ENCODE assay signal across 12 cellular contexts in the genomic region with DNA sequence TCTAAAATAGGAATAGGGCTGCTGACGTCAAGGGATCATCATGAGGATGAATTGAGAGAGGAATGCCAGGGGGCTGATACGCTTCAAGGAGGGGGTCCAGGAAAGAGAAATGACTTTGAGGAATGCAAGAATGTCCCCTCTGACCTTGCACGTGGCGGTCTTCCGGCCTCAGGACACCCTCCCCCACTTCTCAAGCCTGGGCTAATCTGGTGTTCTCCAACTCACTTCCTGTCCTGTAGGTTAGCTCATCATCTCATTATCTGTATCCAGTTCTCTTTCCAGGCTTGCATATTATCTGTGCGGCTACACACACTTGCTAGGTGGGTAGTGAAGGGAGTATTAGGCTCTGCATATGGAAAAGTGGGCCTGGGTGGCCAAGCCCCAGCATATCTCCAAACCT. TPM values are rescaled to one million over a fixed set of nuclear protein-coding genes. Genes with fewer than 3 reads are reported as not detected.
DNase-seq lines count a peak whose midpoint lies in the region; FAIRE-seq and TF ChIP-seq lines count a peak whose summit lies in the region.
"Not testable (repeated sequence)": the region's sequence is repeated elsewhere in the genome, so short reads cannot be mapped to it uniquely, and the experiment has no call there.
"Had no signal": no experiment of that assay in that cellular context is flagged by ENCODE, and none has a peak within 500 bp of the region (broad histone marks: within the 10 kb centered on the region; RNA-seq: fewer than 3 reads in every experiment).

No MANE protein-coding gene starts in this region.

- H3K4me3 ChIP-seq in MG63; adrenal gland; mesenchymal stem cell (ENCODE audit: insufficient read depth in 1 of 2, low read depth in 1 of 2, low read length in 2 of 2): not testable (repeated sequence)

- not testable (repeated sequence) for TF ChIP-seq CTCF in adrenal gland (IDR thresholded peaks at IDR 0.05)

- not testable (repeated sequence) for H3K23ac ChIP-seq in mesenchymal stem cell (ENCODE audit: low read length in 2 of 2)

- H2BK12ac ChIP-seq in mesenchymal stem cell (ENCODE audit: low read length in 2 of 2), result not testable (repeated sequence)

- not testable (repeated sequence) for H3K79me1 ChIP-seq in mesenchymal stem cell (replicated peaks; ENCODE audit: low read length, poor library complexity, severe bottlenecking)

- intact Hi-C loops in adrenal gland (cut with DNase I), result not testable (repeated sequence)

- not testable (repeated sequence) for H3K9me3 ChIP-seq in MG63; adrenal gland (replicated peaks in 1 of 3); mesenchymal stem cell (ENCODE audit: control insufficient read depth, low read length)

- not testable (repeated sequence) for H3K27me3 ChIP-seq in MG63; adrenal gland; mesenchymal stem cell (ENCODE audit: control insufficient read depth in 1 of 2, insufficient read depth in 1 of 2, low read length in 2 of 2)

- DNase-seq in H4 (ENCODE audit: low spot score) (peak; percentile 0), MG63 (peak; percentile 0), adrenal gland (peak in 5 of 7 donors; percentile 4 to 52 (median 19)), dermis blood vessel endothelial cell (peak; percentile 40), iris pigment epithelial cell (ENCODE audit: low read depth) (peak; percentile 23), mesenchymal stem cell (peak; percentile 38)
- DNase-seq in urothelium cell line (ENCODE audit: low spot score), result not testable (repeated sequence)

- peak; percentile 58 for FAIRE-seq in urothelium cell line (lab: Jason Lieb, UNC)

- not testable (repeated sequence) for H4K91ac ChIP-seq in mesenchymal stem cell (ENCODE audit: low read length)

- not testable (repeated sequence) for H2BK120ac ChIP-seq in mesenchymal stem cell (ENCODE audit: low read depth, low read length)

- not testable (repeated sequence) for H4K8ac ChIP-seq in mesenchymal stem cell (ENCODE audit: low read length)

- not testable (repeated sequence) for H3K4ac ChIP-seq in mesenchymal stem cell (ENCODE audit: low read depth in 1 of 2, low read length in 2 of 2)

- TF ChIP-seq POLR2A in adrenal gland (IDR thresholded peaks at IDR 0.05), result not testable (repeated sequence)

- H3K4me2 ChIP-seq in mesenchymal stem cell (ENCODE audit: low read length, poor library complexity, severe bottlenecking), result not testable (repeated sequence)

- H2BK5ac ChIP-seq in mesenchymal stem cell (ENCODE audit: low read depth, low read length, poor library complexity, severe bottlenecking), result not testable (repeated sequence)

- H2AK5ac ChIP-seq in mesenchymal stem cell (ENCODE audit: low read length, severe bottlenecking), result not testable (repeated sequence)

- H2BK15ac ChIP-seq in mesenchymal stem cell (ENCODE audit: low read depth, poor library complexity, severe bottlenecking), result not testable (repeated sequence)

- not testable (repeated sequence) for H3K27ac ChIP-seq in adrenal gland; mesenchymal stem cell (ENCODE audit: low read length, poor library complexity, severe bottlenecking)

- H3K36me3 ChIP-seq in MG63; adrenal gland (replicated peaks in 1 of 2); mesenchymal stem cell (ENCODE audit: control insufficient read depth in 1 of 2, insufficient read depth in 2 of 2, low read depth in 1 of 2, low read length in 2 of 2): not testable (repeated sequence)

- 17 to 45% methylated on average over 2 to 3 of the region's 6 CpGs; no CpG with 5 or more reads in 2 of the 4 donors for WGBS in adrenal gland, 4 donors
- WGBS in mesenchymal stem cell, result 0% methylated on average over 3 of the region's 6 CpGs

- not testable (repeated sequence) for H2AFZ ChIP-seq in mesenchymal stem cell (ENCODE audit: low read depth, low read length)

- not testable (repeated sequence) for H3K9ac ChIP-seq in mesenchymal stem cell (ENCODE audit: low read length)

- not testable (repeated sequence) for H3K14ac ChIP-seq in mesenchymal stem cell (ENCODE audit: low read length in 2 of 2)

- not testable (repeated sequence) for H3K4me1 ChIP-seq in adrenal gland (replicated peaks in 1 of 2); mesenchymal stem cell (ENCODE audit: control insufficient read depth, insufficient read depth, low read depth, low read length)

- H3K18ac ChIP-seq in mesenchymal stem cell (ENCODE audit: low read depth in 1 of 2, low read length in 2 of 2), result not testable (repeated sequence)

RNA-seq across cellular contexts. Expression of a gene that starts 18.9 kb away (rescaled TPM):
- not detected in 2 replicates for total RNA-seq in H4 (2014; rRNA removed; shearing (Covaris generic))
- not detected in 2 replicates for total RNA-seq in MG63 (2014; rRNA removed; shearing (Covaris generic); ENCODE audit: low replicate concordance)
- total RNA-seq in adrenal gland (1 to 10 TPM in 7 of 8 donors, under 1 TPM in 1; 0.72 to 9.1 (median 3.1) TPM), dermis blood vessel endothelial cell (17.2 and 36.1 TPM in 2 replicates)
- 10 to 100 TPM in 1 of 3 donors, 1 to 10 TPM in 1, under 1 TPM in 1; 0.46 to 10.4 (median 3.2) TPM for polyA plus RNA-seq in adrenal gland
- 0.04 TPM for polyA plus RNA-seq in mesenchymal stem cell (2013, experiment 1 of 2)
- polyA plus RNA-seq in mesenchymal stem cell (2013, experiment 2 of 2), result 0.07 TPM
- total RNA-seq: Caco-2, GM23248, HT-29, M059J, SK-MEL-5 had no signal
- polyA plus RNA-seq: GM23248 had no signal
